ENCODE assay signal across 8 cellular contexts in the genomic region with DNA sequence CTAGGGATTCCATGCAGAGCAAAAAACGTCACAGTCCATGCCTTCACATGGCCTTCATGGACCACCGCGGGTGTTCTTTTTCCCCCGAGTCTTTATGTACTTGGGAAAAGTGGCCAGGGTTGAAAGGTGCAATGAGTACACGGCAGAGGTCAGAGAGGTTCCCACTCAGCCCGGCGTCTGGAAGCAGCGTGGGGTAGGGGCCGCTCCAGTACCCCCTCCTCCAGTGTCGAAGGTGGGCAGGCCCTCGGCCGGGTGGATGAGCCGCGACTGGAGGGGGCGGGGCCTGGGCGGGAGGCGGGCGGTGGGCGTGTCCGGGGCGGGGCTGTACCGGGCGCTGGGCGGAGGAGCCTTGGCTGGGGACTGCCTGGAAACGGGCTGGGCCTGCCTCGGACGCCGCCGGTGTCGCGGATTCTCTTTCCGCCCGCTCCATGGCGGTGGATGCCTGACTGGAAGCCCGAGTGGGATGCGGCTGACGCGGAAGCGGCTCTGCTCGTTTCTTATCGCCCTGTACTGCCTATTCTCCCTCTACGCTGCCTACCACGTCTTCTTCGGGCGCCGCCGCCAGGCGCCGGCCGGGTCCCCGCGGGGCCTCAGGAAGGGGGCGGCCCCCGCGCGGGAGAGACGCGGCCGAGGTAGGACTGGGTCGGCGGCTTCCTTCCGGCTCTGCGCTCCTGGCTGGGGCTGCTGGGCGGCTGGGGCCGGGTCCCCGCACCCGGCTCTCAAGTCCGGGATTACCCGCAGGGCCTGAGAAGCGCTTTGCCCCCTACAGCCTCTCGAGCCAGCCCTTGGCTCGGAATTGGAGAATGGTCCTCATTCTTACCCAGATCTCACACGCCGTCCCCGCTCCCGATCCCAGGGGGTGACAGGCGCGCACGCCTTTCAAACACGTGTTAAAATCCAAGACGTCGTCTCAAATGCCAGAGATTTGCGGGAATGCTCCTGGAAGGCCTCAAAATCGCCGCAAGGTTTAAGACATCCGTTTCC. TPM values are rescaled to one million over a fixed set of nuclear protein-coding genes. Genes with fewer than 3 reads are reported as not detected.
A peak's percentile ranks its signal among the peaks of the same experiment; 100 is the strongest.
DNase-seq lines count a peak whose midpoint lies in the region; ATAC-seq, FAIRE-seq and TF ChIP-seq lines count a peak whose summit lies in the region.

A gene with protein sequence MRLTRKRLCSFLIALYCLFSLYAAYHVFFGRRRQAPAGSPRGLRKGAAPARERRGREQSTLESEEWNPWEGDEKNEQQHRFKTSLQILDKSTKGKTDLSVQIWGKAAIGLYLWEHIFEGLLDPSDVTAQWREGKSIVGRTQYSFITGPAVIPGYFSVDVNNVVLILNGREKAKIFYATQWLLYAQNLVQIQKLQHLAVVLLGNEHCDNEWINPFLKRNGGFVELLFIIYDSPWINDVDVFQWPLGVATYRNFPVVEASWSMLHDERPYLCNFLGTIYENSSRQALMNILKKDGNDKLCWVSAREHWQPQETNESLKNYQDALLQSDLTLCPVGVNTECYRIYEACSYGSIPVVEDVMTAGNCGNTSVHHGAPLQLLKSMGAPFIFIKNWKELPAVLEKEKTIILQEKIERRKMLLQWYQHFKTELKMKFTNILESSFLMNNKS (plus strand): TSS at position 412 of the 984 bp plus-strand sequence. CDS start 52 bp downstream, at position 464.

- H3K27ac ChIP-seq in adipose tissue (ENCODE audit: low read depth, low read length), result peak within 1 kb of the TSS; percentile 68
- peak within 1 kb of the TSS; percentile 85 to 94 (median 90) for H3K27ac ChIP-seq in upper lobe of left lung

- ATAC-seq in HG02759 (IDR thresholded peaks at IDR 0.05; ENCODE audit: unreplicated experiment) (peak; percentile 97), T-cell (replicated peaks in 1 of 4) (peak; percentile 91 to 95 (median 95)), upper lobe of left lung (ENCODE audit: low FRiP score in 2 of 2) (peak; percentile 98 to 100)

- 0 to 1% (median 1%) methylated on average over 67 to 86 of the region's 86 CpGs for WGBS in adipose tissue, 3 donors
- 1 to 2% methylated on average over 21 to 33 of the region's 86 CpGs for WGBS in upper lobe of left lung, 2 donors

- no peaks in the 10 kb centered on the region for H3K9me3 Mint-ChIP-seq in T-cell

- peaks cover 24 to 51% (median 37%) of the 10 kb centered on the region in 3 donors for H3K4me1 Mint-ChIP-seq in T-cell

- peak; percentile 57; the same call in 1 of the 2 replicates for TF ChIP-seq POLR2A in GM12891 (IDR thresholded peaks at IDR 0.05; ENCODE audit: low read depth, low read length)
- TF ChIP-seq POLR2A in upper lobe of left lung (IDR thresholded peaks at IDR 0.05), result peak in 3 of 4 donors; percentile 46 to 78 (median 73)

- H3K27me3 ChIP-seq in upper lobe of left lung, result no peaks in the 10 kb centered on the region

- peaks cover 6 to 16% (median 13%) of the 10 kb centered on the region in 4 donors for H3K4me1 ChIP-seq in upper lobe of left lung

- FAIRE-seq in GM12891 (lab: Jason Lieb, UNC), result peak; percentile 94

- POLR2A ChIA-PET in T-cell (lab: Charles Lee), result interaction anchor here in 1 of 2 donors (0.6 kb wide), 1 partner anchor 8 kb away, joined by 3 read pairs; no protein-coding TSS in a partner anchor

- peak within 1 kb of the TSS; percentile 89 to 95 for H3K27ac Mint-ChIP-seq in T-cell

- CTCF ChIA-PET in T-cell (lab: Charles Lee), result no interaction called here

- peak in 2 of 6 experiments; percentile 33 for TF ChIP-seq CTCF in upper lobe of left lung (IDR thresholded peaks at IDR 0.05)

- H3K4me3 ChIP-seq in upper lobe of left lung, result peak within 1 kb of the TSS; percentile 61 to 86 (median 81)

- DNase-seq in GM12891 (ENCODE audit: insufficient read length, low spot score), result peak; percentile 81
- DNase-seq in NCI-H128 (lab: John Stamatoyannopoulos, UW; ENCODE audit: unreplicated experiment), result peak; percentile 42
- peak; percentile 50 to 86 (median 71) for DNase-seq in T-cell
- peak; percentile 95 for DNase-seq in cardiac septum (ENCODE audit: low spot score)
- DNase-seq in posterior cingulate gyrus, result peak; percentile 84 to 98 (median 90)
- peak; percentile 85 to 97 for DNase-seq in upper lobe of left lung

- no peaks in the 10 kb centered on the region for H3K9me3 ChIP-seq in upper lobe of left lung

- intact Hi-C loops in cardiac septum (cut with DNase I), result loop anchor here (10.0 kb wide), 1 partner anchor 115 kb away; a partner anchor contains a TSS
- intact Hi-C loops in posterior cingulate gyrus (cut with DNase I), result no loop called here

- TF ChIP-seq EP300 in upper lobe of left lung (IDR thresholded peaks at IDR 0.05), result no peak

- H3K36me3 Mint-ChIP-seq in T-cell, result peaks cover 24% of the 10 kb centered on the region

- H3K27me3 Mint-ChIP-seq in T-cell, result no peaks in the 10 kb centered on the region

- peaks cover 0 to 8% (median 0%) of the 10 kb centered on the region in 4 donors for H3K36me3 ChIP-seq in upper lobe of left lung

- peak within 1 kb of the TSS; percentile 96 to 97 (median 97) for H3K4me3 Mint-ChIP-seq in T-cell

TF ChIP-seq in GM12891, 5 proteins besides CTCF, POLR2A, EP300 and RAD21:
- TF ChIP-seq POU2F2 (IDR thresholded peaks at IDR 0.05; ENCODE audit: low read depth, low read length) (0 out of 2 replicates have a peak, but pooled peaks have one; percentile 45), TAF1 (IDR thresholded peaks at IDR 0.05; ENCODE audit: low read depth, low read length) (0 out of 2 replicates have a peak, but pooled peaks have one; percentile 27), POLR2AphosphoS5 (IDR thresholded peaks at IDR 0.05; ENCODE audit: low read depth, low read length) (peak; percentile 74), SPI1 (IDR thresholded peaks at IDR 0.05; ENCODE audit: low read depth, low read length) (no peak), PAX5 (IDR thresholded peaks at IDR 0.05; ENCODE audit: insufficient read depth, low read length, severe bottlenecking) (no peak)
TF ChIP-seq in GM12891: peak in this region for 3.

RNA-seq across cellular contexts. Expression of the gene that starts here (rescaled TPM):
- 10.8 TPM for polyA plus RNA-seq in GM12891 (2012; ENCODE audit: low read depth, missing spikeins)
- total RNA-seq in T-cell (10 to 100 TPM in 3 of 5 donors, 1 to 10 TPM in 2; 8.5 to 18.6 (median 13.3) TPM), cardiac septum (22.5 TPM), upper lobe of left lung (10 to 100 TPM in 5 of 6 donors, 1 to 10 TPM in 1; 5.2 to 15.4 (median 12.6) TPM)
- 10 to 100 TPM; 12.0 to 14.5 (median 13.9) TPM for polyA plus RNA-seq in adipose tissue

Comparison
In these comparisons a context has a peak if more than half of its experiments do, and no peak if none do; other contexts are left out.
1. Peak in every context shown above with its lines: DNase-seq, ATAC-seq, H3K4me3 ChIP-seq and H3K27ac ChIP-seq.
2. DNase-seq: peak in every context shown above with its lines; median percentile 95 in cardiac septum; 91 in upper lobe of left lung; 90 in posterior cingulate gyrus; 81 in GM12891; 71 in T-cell; 42 in NCI-H128.